ENCODE assay signal across 9 cellular contexts in genomic region chr18:48974304-48975220, GRCh38. TPM values are rescaled to one million over a fixed set of nuclear protein-coding genes. Genes with fewer than 3 reads are reported as not detected.
DNase-seq lines count a peak whose midpoint lies in the region; ATAC-seq and TF ChIP-seq lines count a peak whose summit lies in the region.
"Had no signal": no experiment of that assay in that cellular context is flagged by ENCODE, and none has a peak within 500 bp of the region (broad histone marks: within the 10 kb centered on the region; RNA-seq: fewer than 3 reads in every experiment).

No MANE protein-coding gene starts in this region.

- no peaks in the 10 kb centered on the region for H3K27me3 ChIP-seq in liver (ENCODE audit: control insufficient read depth in 4 of 4, insufficient read depth in 4 of 4, low read length in 3 of 4)
- H3K27me3 ChIP-seq in transverse colon = no peaks in the 10 kb centered on the region

- no peak for TF ChIP-seq EP300 in transverse colon (IDR thresholded peaks at IDR 0.05; ENCODE audit: low read depth)

- H3K9me3 ChIP-seq in liver (ENCODE audit: control insufficient read depth in 4 of 4, low read length in 3 of 4) (no peaks in the 10 kb centered on the region), transverse colon (no peaks in the 10 kb centered on the region)

- no peak for TF ChIP-seq POLR2A in transverse colon (IDR thresholded peaks at IDR 0.05)

- intact Hi-C loops in MCF 10A (cut with micrococcal nuclease) (no loop called here), transverse colon (cut with DNase I; ENCODE audit: low total_unique reads) (no loop called here)

- no peak overlapping the region for H3K9ac ChIP-seq in liver (ENCODE audit: low read depth in 1 of 2, low read length in 2 of 2)

- TF ChIP-seq CTCF in MCF 10A (IDR thresholded peaks at IDR 0.05; ENCODE audit: unreplicated experiment) (no peak), liver (IDR thresholded peaks at IDR 0.05; ENCODE audit: low read depth, low read length, missing input control) (no peak), transverse colon (IDR thresholded peaks at IDR 0.05) (no peak)

- no TSS peak for BruUV-seq in MCF 10A (replicated peaks; lab: Mats Ljungman, UMichigan)

- TF ChIP-seq RAD21 in liver (IDR thresholded peaks at IDR 0.05) = no peak

- H3K27ac ChIP-seq in liver (ENCODE audit: low read depth in 1 of 2, low read length in 2 of 2) (peak overlapping the region; percentile 71 to 76), transverse colon (peak overlapping the region; percentile 79 to 88 (median 84))

- no peak for DNase-seq in activated CD8-positive, alpha-beta memory T cell treated with anti-CD3 and anti-CD28 coated beads, Interleukin-2, amount 10 ng/mL, durations not matched to agents 7 days and 5 days
- DNase-seq in activated CD8-positive, alpha-beta memory T cell treated with anti-CD3 and anti-CD28 coated beads, Interleukin-2, amount 50 U/mL, for 48 hours = no peak
- DNase-seq in MCF 10A (ENCODE audit: unreplicated experiment) (no peak), transverse colon (no peak), NCI-H2196 treated with DMSO at 0.1 percent for 48 hours (lab: John Stamatoyannopoulos, UW; ENCODE audit: unreplicated experiment) (no peak)
- DNase-seq in stimulated activated CD4-positive, alpha-beta T cell treated with anti-CD3 and anti-CD28 coated beads, Interleukin-1b, Interleukin-23, amount 100 ng/mL, for 48 hours = no peak
- DNase-seq: DMS79 had no signal

- peaks cover 10% of the 10 kb centered on the region for H3K4me1 Mint-ChIP-seq in activated CD8-positive, alpha-beta memory T cell treated with anti-CD3 and anti-CD28 coated beads, Interleukin-2, amount 10 ng/mL, durations not matched to agents 7 days and 5 days
- H3K4me1 Mint-ChIP-seq in MCF 10A (ENCODE audit: insufficient read depth, unreplicated experiment) = peaks cover 5% of the 10 kb centered on the region

- in situ Hi-C loops in transverse colon (cut with MboI; ENCODE audit: low pct_ligation_motif_present in 1 of 4, low pct_unique_long_range_greater_than_20kb in 1 of 4, low sequenced_read_pairs in 3 of 4) = loop anchor here in 1 of 4 donors (25.0 kb wide), 1 partner anchor 187 kb away; no protein-coding TSS in a partner anchor

- peak overlapping the region in 1 of 3 donors; percentile 73 for H3K4me3 ChIP-seq in liver (ENCODE audit: low read depth in 1 of 3, low read length in 3 of 3)
- H3K4me3 ChIP-seq in transverse colon = peak overlapping the region in 3 of 4 donors; percentile 73 to 93 (median 80)

- CTCF ChIA-PET in activated CD8-positive, alpha-beta memory T cell treated with anti-CD3 and anti-CD28 coated beads, Interleukin-2, amount 10 ng/mL, durations not matched to agents 7 days and 5 days (lab: Charles Lee) = interaction anchor here (0.7 to 2.4 kb wide), 4 partner anchors 16 to 197 kb away, joined by 3 to 9 read pairs (median 4); no protein-coding TSS in a partner anchor
- CTCF ChIA-PET in MCF 10A (lab: Yijun Ruan, JAX) = interaction anchor here (0.7 to 1.2 kb wide), 5 partner anchors 20 to 197 kb away, joined by 3 to 5 read pairs (median 3); no protein-coding TSS in a partner anchor

- peak overlapping the region; percentile 59 for H3K4me3 Mint-ChIP-seq in activated CD8-positive, alpha-beta memory T cell treated with anti-CD3 and anti-CD28 coated beads, Interleukin-2, amount 10 ng/mL, durations not matched to agents 7 days and 5 days
- H3K4me3 Mint-ChIP-seq in MCF 10A (ENCODE audit: unreplicated experiment) = peak overlapping the region; percentile 30

- 79% methylated on average over 31 of the region's 31 CpGs for WGBS in liver
- WGBS in transverse colon (ENCODE audit: low coverage in 1 of 2), 2 donors = 71 to 74% methylated on average over 12 to 31 of the region's 31 CpGs

- H3K36me3 ChIP-seq in liver (ENCODE audit: control insufficient read depth in 4 of 4, insufficient read depth in 3 of 4, low read depth in 1 of 4, low read length in 3 of 4) (no peaks in the 10 kb centered on the region), transverse colon (no peaks in the 10 kb centered on the region)

- peaks cover 50% of the 10 kb centered on the region for H3K27me3 Mint-ChIP-seq in activated CD8-positive, alpha-beta memory T cell treated with anti-CD3 and anti-CD28 coated beads, Interleukin-2, amount 10 ng/mL, durations not matched to agents 7 days and 5 days
- no peaks in the 10 kb centered on the region for H3K27me3 Mint-ChIP-seq in MCF 10A (ENCODE audit: insufficient read depth, unreplicated experiment)

- ATAC-seq in activated CD8-positive, alpha-beta memory T cell treated with anti-CD3 and anti-CD28 coated beads, Interleukin-2, amount 10 ng/mL, durations not matched to agents 7 days and 5 days = no peak
- no peak for ATAC-seq in HG02588 (IDR thresholded peaks at IDR 0.05; ENCODE audit: unreplicated experiment)

- POLR2A ChIA-PET in MCF 10A (lab: Yijun Ruan, JAX) = interaction anchor here (0.5 to 6.0 kb wide), 6 partner anchors 17 to 203 kb away, joined by 3 to 51 read pairs (median 3); no protein-coding TSS in a partner anchor

- no peak overlapping the region for H3K27ac Mint-ChIP-seq in activated CD8-positive, alpha-beta memory T cell treated with anti-CD3 and anti-CD28 coated beads, Interleukin-2, amount 10 ng/mL, durations not matched to agents 7 days and 5 days
- H3K27ac Mint-ChIP-seq in MCF 10A (ENCODE audit: low read depth, unreplicated experiment) = no peak overlapping the region

- peaks cover 0 to 8% (median 3%) of the 10 kb centered on the region in 4 donors for H3K4me1 ChIP-seq in liver (ENCODE audit: control insufficient read depth in 4 of 4, insufficient read depth in 4 of 4, low read length in 3 of 4)
- peaks cover 10 to 18% (median 12%) of the 10 kb centered on the region in 4 donors for H3K4me1 ChIP-seq in transverse colon

- H3K36me3 Mint-ChIP-seq in activated CD8-positive, alpha-beta memory T cell treated with anti-CD3 and anti-CD28 coated beads, Interleukin-2, amount 10 ng/mL, durations not matched to agents 7 days and 5 days = no peaks in the 10 kb centered on the region
- H3K36me3 Mint-ChIP-seq in MCF 10A (ENCODE audit: insufficient read depth, unreplicated experiment) = peaks cover 6% of the 10 kb centered on the region

- H3K9me3 Mint-ChIP-seq in activated CD8-positive, alpha-beta memory T cell treated with anti-CD3 and anti-CD28 coated beads, Interleukin-2, amount 10 ng/mL, durations not matched to agents 7 days and 5 days (ENCODE audit: low read depth) = no peaks in the 10 kb centered on the region
- no peaks in the 10 kb centered on the region for H3K9me3 Mint-ChIP-seq in MCF 10A (ENCODE audit: unreplicated experiment)

TF ChIP-seq in liver, 16 proteins besides CTCF, POLR2A, EP300 and RAD21 (continues in another document):
- TF ChIP-seq TAF1 (conservative IDR thresholded peaks at IDR 0.05) (no peak), REST (IDR thresholded peaks at IDR 0.05) (no peak), FOXA1 (IDR thresholded peaks at IDR 0.05) (no peak), NR2F2 (IDR thresholded peaks at IDR 0.05) (no peak), ATF3 (IDR thresholded peaks at IDR 0.05) (no peak), SP1 (IDR thresholded peaks at IDR 0.05) (no peak), RXRA (IDR thresholded peaks at IDR 0.05) (no peak), YY1 (IDR thresholded peaks at IDR 0.05) (no peak), MAX (IDR thresholded peaks at IDR 0.05) (no peak), HNF4A (conservative IDR thresholded peaks at IDR 0.05) (no peak), JUND (IDR thresholded peaks at IDR 0.05) (no peak), GABPA (IDR thresholded peaks at IDR 0.05 in 1 of 2, conservative IDR thresholded peaks at IDR 0.05 in 1 of 2) (no peak)

RNA-seq across cellular contexts. Expression of gene SMAD7, which starts 23.8 kb away (rescaled TPM):
- total RNA-seq in activated CD8-positive, alpha-beta memory T cell treated with anti-CD3 and anti-CD28 coated beads, Interleukin-2, amount 10 ng/mL, durations not matched to agents 7 days and 5 days = 10 to 100 TPM; 18.5 to 29.3 TPM
- total RNA-seq in MCF 10A (2022) (9.8 and 12.3 TPM in 2 replicates), liver (10 to 100 TPM in 1 of 2 donors, 1 to 10 TPM in 1; 9.4 to 11.8 TPM), transverse colon (100 to 1,000 TPM in 1 of 4 donors, 10 to 100 TPM in 3; 76.0 to 199 (median 77.1) TPM)
- polyA plus RNA-seq in liver = 10 to 100 TPM in 1 of 2 donors, 1 to 10 TPM in 1; 3.2 to 10.7 TPM
